ENCODE assay signal across 22 cellular contexts in the genomic region with DNA sequence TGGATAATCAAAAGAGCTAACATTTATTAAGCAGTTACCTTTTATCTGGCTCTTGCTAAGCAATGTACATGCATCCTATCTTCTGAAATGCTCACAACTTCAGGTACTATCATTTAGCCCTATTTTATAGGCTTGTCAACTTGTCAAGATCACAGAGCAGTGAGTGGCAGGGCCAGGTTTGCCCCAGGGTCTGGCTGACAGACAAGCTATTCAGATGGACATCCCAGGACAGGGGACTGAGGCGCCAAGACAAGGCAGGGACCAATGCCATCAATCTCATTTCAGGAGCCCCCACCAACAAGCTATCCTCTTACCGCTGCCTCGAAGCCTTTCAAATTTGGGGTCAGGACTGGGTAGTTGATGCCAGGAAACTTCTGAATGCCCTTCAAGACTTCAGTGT. TPM values are rescaled to one million over a fixed set of nuclear protein-coding genes. Genes with fewer than 3 reads are reported as not detected.
DNase-seq lines count a peak whose midpoint lies in the region; ATAC-seq and TF ChIP-seq lines count a peak whose summit lies in the region.
"Had no signal": no experiment of that assay in that cellular context is flagged by ENCODE, and none has a peak within 500 bp of the region (broad histone marks: within the 10 kb centered on the region; RNA-seq: fewer than 3 reads in every experiment).

No MANE protein-coding gene starts in this region.

- H3K27me3 Mint-ChIP-seq in mesothelial cell of epicardium (ENCODE audit: low read depth) = no peaks in the 10 kb centered on the region
- H3K27me3 Mint-ChIP-seq: CD4-positive, alpha-beta memory T cell; CD4-positive, CD25-positive, alpha-beta regulatory T cell; CD8-positive, alpha-beta memory T cell had no signal

- H3K9ac ChIP-seq in Loucy (ENCODE audit: low read depth, low read length, poor library complexity, severe bottlenecking) = peak overlapping the region; percentile 44
- H3K9ac ChIP-seq: BLaER1 had no signal

- no peak overlapping the region for H2AFZ ChIP-seq in Loucy (ENCODE audit: low read length)

- DNase-seq in HL-60 (ENCODE audit: low read depth in 1 of 2, low spot score in 1 of 2) (no peak), gastrocnemius medialis (no peak), mesothelial cell of epicardium (ENCODE audit: low spot score in 2 of 2, unreplicated experiment in 2 of 2) (no peak)
- DNase-seq: 8988T; ACHN; BE2C; C1 segment of cervical spinal cord; CD4-positive, alpha-beta memory T cell; CD4-positive, CD25-positive, alpha-beta regulatory T cell; CD8-positive, alpha-beta memory T cell; COR-L47; DMS153; DMS53; DMS79; DND-41; EL had no signal

- H3K4me1 ChIP-seq in Loucy (ENCODE audit: insufficient read depth, low read length, poor library complexity, severe bottlenecking) (peaks cover 13% of the 10 kb centered on the region), gastrocnemius medialis (peaks cover 13 to 15% of the 10 kb centered on the region in 2 donors)
- H3K4me1 ChIP-seq: BE2C had no signal

- no peaks in the 10 kb centered on the region for H3K9me3 ChIP-seq in Loucy (ENCODE audit: insufficient read depth, low read depth, low read length)
- no peaks in the 10 kb centered on the region for H3K9me3 ChIP-seq in gastrocnemius medialis
- H3K9me3 ChIP-seq: BE2C, BLaER1 had no signal

- no peaks in the 10 kb centered on the region for H3K36me3 ChIP-seq in Loucy (ENCODE audit: insufficient read depth, low read length)
- H3K36me3 ChIP-seq in gastrocnemius medialis = peaks cover 0 to 73% of the 10 kb centered on the region in 2 donors
- H3K36me3 ChIP-seq: BE2C had no signal

- TF ChIP-seq POLR2A in gastrocnemius medialis (IDR thresholded peaks at IDR 0.05) = no peak

- no peaks in the 10 kb centered on the region for H3F3A ChIP-seq in Loucy (ENCODE audit: low read depth)

- no peaks in the 10 kb centered on the region for H3K4me1 Mint-ChIP-seq in mesothelial cell of epicardium
- H3K4me1 Mint-ChIP-seq: CD8-positive, alpha-beta memory T cell had no signal

- peak overlapping the region; percentile 26 for H3K4me2 ChIP-seq in Loucy (ENCODE audit: low read depth, low read length, poor library complexity, severe bottlenecking)
- H3K4me2 ChIP-seq: BLaER1 had no signal

- no peaks in the 10 kb centered on the region for H3K9me2 ChIP-seq in Loucy (replicated peaks; ENCODE audit: low read depth, low read length)

- H3K9me3 Mint-ChIP-seq in mesothelial cell of epicardium = no peaks in the 10 kb centered on the region
- H3K9me3 Mint-ChIP-seq: CD14-positive monocyte; CD4-positive, alpha-beta memory T cell; CD4-positive, CD25-positive, alpha-beta regulatory T cell; CD8-positive, alpha-beta memory T cell had no signal

- in situ Hi-C loops in gastrocnemius medialis (cut with MboI; ENCODE audit: low sequenced_read_pairs in 4 of 4) = loop anchor here in 1 of 4 donors (10.0 kb wide), 1 partner anchor 48 kb away; a partner anchor contains a TSS

- no peak overlapping the region for H3K27ac Mint-ChIP-seq in mesothelial cell of epicardium

- H3K4me3 ChIP-seq in HL-60 (replicated peaks; ENCODE audit: insufficient read depth, low read length) (no peak overlapping the region), Loucy (ENCODE audit: low read length, poor library complexity, severe bottlenecking) (no peak overlapping the region), gastrocnemius medialis (no peak overlapping the region)
- H3K4me3 ChIP-seq: BLaER1, GM12878 had no signal

- intact Hi-C loops in gastrocnemius medialis (cut with DNase I; ENCODE audit: low total_unique reads) = no loop called here

- no peaks in the 10 kb centered on the region for H3K79me2 ChIP-seq in Loucy (ENCODE audit: insufficient read depth, low read length)

- no peak overlapping the region for H3K4me3 Mint-ChIP-seq in mesothelial cell of epicardium
- H3K4me3 Mint-ChIP-seq: CD14-positive monocyte; CD4-positive, alpha-beta memory T cell; CD8-positive, alpha-beta memory T cell had no signal

- H3K27ac ChIP-seq in HL-60 (replicated peaks) = peak overlapping the region; percentile 42
- H3K27ac ChIP-seq in gastrocnemius medialis = peak overlapping the region in 3 of 4 donors; percentile 7 to 55 (median 39)
- H3K27ac ChIP-seq: BLaER1 had no signal

- peaks cover 12% of the 10 kb centered on the region for H3K36me3 Mint-ChIP-seq in mesothelial cell of epicardium

- H4K20me1 ChIP-seq in Loucy (ENCODE audit: insufficient read depth, low read length, poor library complexity, severe bottlenecking) = no peaks in the 10 kb centered on the region
- H4K20me1 ChIP-seq: BLaER1 had no signal

- H3K27me3 ChIP-seq in HL-60 (ENCODE audit: insufficient read depth, poor library complexity, severe bottlenecking) (no peaks in the 10 kb centered on the region), Loucy (ENCODE audit: insufficient read depth, low read length, poor library complexity, severe bottlenecking) (no peaks in the 10 kb centered on the region), gastrocnemius medialis (no peaks in the 10 kb centered on the region)
- H3K27me3 ChIP-seq: BE2C, BLaER1 had no signal

- ATAC-seq in gastrocnemius medialis (peak in 1 of 2 donors; percentile 43), HG02981 (IDR thresholded peaks at IDR 0.05; ENCODE audit: unreplicated experiment) (no peak), GM18870 (IDR thresholded peaks at IDR 0.05; ENCODE audit: unreplicated experiment) (no peak)

- TF ChIP-seq CTCF in HL-60 (IDR thresholded peaks at IDR 0.05; ENCODE audit: insufficient read depth, low read length) (no peak), Loucy (conservative IDR thresholded peaks at IDR 0.05; ENCODE audit: low read length) (no peak), gastrocnemius medialis (IDR thresholded peaks at IDR 0.05 in 4 of 5, conservative IDR thresholded peaks at IDR 0.05 in 1 of 5) (no peak), mesothelial cell of epicardium (IDR thresholded peaks at IDR 0.05; ENCODE audit: unreplicated experiment) (no peak)

RNA-seq across cellular contexts. Expression of a gene that starts 8.9 kb away (rescaled TPM):
- total RNA-seq in gastrocnemius medialis (10 to 100 TPM; 19.1 to 30.0 (median 29.5) TPM), mesothelial cell of epicardium (27.4 to 30.7 TPM (median 29.2 TPM) in 3 replicates)

RNA-seq across cellular contexts. Expression of a gene that starts 15.8 kb away (rescaled TPM):
- total RNA-seq in gastrocnemius medialis (1 to 10 TPM; 2.9 to 5.7 (median 4.1) TPM), mesothelial cell of epicardium (22.5 to 26.9 TPM (median 26.9 TPM) in 3 replicates)

RNA-seq across cellular contexts. Expression of a gene that starts 25.4 kb away (rescaled TPM):
- total RNA-seq in gastrocnemius medialis (10 to 100 TPM; 35.3 to 40.9 (median 36.7) TPM), mesothelial cell of epicardium (75.5 to 79.1 TPM (median 76.3 TPM) in 3 replicates)

RNA-seq across cellular contexts. Expression of a gene that starts 38.1 kb away (rescaled TPM):
- total RNA-seq in gastrocnemius medialis = 100 to 1,000 TPM in 1 of 4 donors, 10 to 100 TPM in 3; 79.9 to 104 (median 90.3) TPM
- total RNA-seq in mesothelial cell of epicardium = 52.1 to 53.9 TPM (median 52.7 TPM) in 3 replicates

RNA-seq across cellular contexts. Expression of a gene that starts 51.7 kb away (rescaled TPM):
- 10 to 100 TPM in 3 of 4 donors, 1 to 10 TPM in 1; 8.1 to 15.4 (median 12.4) TPM for total RNA-seq in gastrocnemius medialis
- total RNA-seq in mesothelial cell of epicardium = 18.9 to 21.3 TPM (median 19.0 TPM) in 3 replicates
